ENCODE assay signal across 1 cellular context in the genomic region with DNA sequence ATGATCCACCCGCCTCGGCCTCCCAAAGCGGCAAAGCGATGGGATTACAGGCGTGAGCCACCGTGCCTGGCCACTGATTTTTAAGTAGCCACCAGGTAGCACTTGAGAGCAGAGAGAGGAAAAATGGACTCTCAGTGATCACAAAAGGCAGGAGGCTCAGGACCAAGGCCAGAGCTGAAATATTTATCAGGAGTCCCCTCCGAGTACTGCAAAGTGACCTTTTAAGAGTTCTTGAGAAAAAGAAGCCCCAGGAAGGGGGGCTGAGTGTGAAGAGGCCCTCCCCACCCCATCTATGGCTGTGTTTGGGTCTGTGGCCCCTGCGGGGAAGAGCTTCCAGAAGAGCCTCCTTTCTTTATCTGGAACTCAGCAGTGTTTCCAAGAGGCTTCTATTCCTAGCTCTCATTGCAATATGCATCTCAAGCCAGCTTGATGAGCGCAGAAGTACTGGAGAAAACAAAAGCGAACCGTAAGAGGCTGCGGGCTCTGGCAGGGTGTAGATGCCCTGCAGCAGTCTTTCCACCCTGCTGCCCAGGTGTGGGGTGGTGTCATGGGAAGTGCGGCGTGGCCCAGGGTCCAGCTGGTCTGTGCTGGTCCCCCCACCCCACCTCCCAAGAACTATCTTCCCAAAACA.
TF ChIP-seq lines count a peak whose summit lies in the region.

No MANE protein-coding gene starts in this region.

TF ChIP-seq in H1, 55 proteins besides CTCF, POLR2A, EP300 and RAD21:
- TF ChIP-seq, protein P1, sequence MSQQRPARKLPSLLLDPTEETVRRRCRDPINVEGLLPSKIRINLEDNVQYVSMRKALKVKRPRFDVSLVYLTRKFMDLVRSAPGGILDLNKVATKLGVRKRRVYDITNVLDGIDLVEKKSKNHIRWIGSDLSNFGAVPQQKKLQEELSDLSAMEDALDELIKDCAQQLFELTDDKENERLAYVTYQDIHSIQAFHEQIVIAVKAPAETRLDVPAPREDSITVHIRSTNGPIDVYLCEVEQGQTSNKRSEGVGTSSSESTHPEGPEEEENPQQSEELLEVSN (IDR thresholded peaks at IDR 0.05), result 0 out of 2 replicates have a peak, but pooled peaks have one; percentile 31
- no peak for TF ChIP-seq RBBP5 (IDR thresholded peaks at IDR 0.05; ENCODE audit: borderline replicate concordance, low read depth, low read length)
TF ChIP-seq in H1: peak in this region for 1.
